ENCODE assay signal across 8 cellular contexts in genomic region chr22:50507991-50508884, GRCh38. TPM values are rescaled to one million over a fixed set of nuclear protein-coding genes. Genes with fewer than 3 reads are reported as not detected.
A peak's percentile ranks its signal among the peaks of the same experiment; 100 is the strongest.
DNase-seq lines count a peak whose midpoint lies in the region; ATAC-seq and TF ChIP-seq lines count a peak whose summit lies in the region.

Gene NCAPH2, plus strand, starts transcription at chr22:50508224. Its CDS starts 114 bp downstream, at chr22:50508338.

- no peaks in the 10 kb centered on the region for H3K9me3 ChIP-seq in adipocyte (ENCODE audit: control insufficient read depth, low read length)
- H3K9me3 ChIP-seq in heart left ventricle, result no peaks in the 10 kb centered on the region
- H3K9me3 ChIP-seq in parathyroid adenoma (ENCODE audit: control insufficient read depth, low read length), result no peaks in the 10 kb centered on the region
- H3K9me3 ChIP-seq in tibial nerve, result no peaks in the 10 kb centered on the region

- peak within 1 kb of the TSS; percentile 82 for H2AFZ ChIP-seq in parathyroid adenoma

- peak; percentile 81 to 98 for TF ChIP-seq EP300 in tibial nerve (IDR thresholded peaks at IDR 0.05)

- DNase-seq in NCI-H1092 treated with DMSO at 0.1 percent for 48 hours (lab: John Stamatoyannopoulos, UW) (peak; percentile 73), SW 1271 (lab: John Stamatoyannopoulos, UW) (peak; percentile 78 to 86), adipocyte (ENCODE audit: low read depth) (peak; percentile 99), heart left ventricle (peak; percentile 95 to 99 (median 97)), tibial nerve (ENCODE audit: low spot score in 2 of 2) (peak; percentile 90 to 92)

- TF ChIP-seq CTCF in heart left ventricle (IDR thresholded peaks at IDR 0.05), result peak in 1 of 12 donors; percentile 23
- TF ChIP-seq CTCF in parathyroid adenoma (IDR thresholded peaks at IDR 0.05), result no peak
- peak in 2 of 5 experiments; percentile 26 to 31 for TF ChIP-seq CTCF in tibial nerve (IDR thresholded peaks at IDR 0.05)

- H3K4me1 ChIP-seq in adipocyte (ENCODE audit: control insufficient read depth, insufficient read depth, low read length), result peaks cover 15% of the 10 kb centered on the region
- peaks cover 8 to 31% (median 23%) of the 10 kb centered on the region in 12 donors for H3K4me1 ChIP-seq in heart left ventricle
- no peaks in the 10 kb centered on the region for H3K4me1 ChIP-seq in parathyroid adenoma
- peaks cover 0 to 35% (median 16%) of the 10 kb centered on the region in 4 donors for H3K4me1 ChIP-seq in tibial nerve

- 0 to 2% (median 1%) methylated on average over 19 to 76 of the region's 76 CpGs for WGBS in heart left ventricle, 4 donors
- 1 to 2% methylated on average over 32 to 38 of the region's 76 CpGs for WGBS in tibial nerve, 2 donors

- intact Hi-C loops in heart left ventricle (cut with DNase I), result loop anchor here in 4 of 10 donors (1.0 to 10.0 kb wide), 7 partner anchors 17 to 263 kb away; partner anchors contain the start of genes HDAC10 (in 2 of the 4), SCO2 (in 2 of the 4), CHKB (in 1 of the 4) and SBF1 (in 1 of the 4)

- H3K9ac ChIP-seq in adipocyte (ENCODE audit: low read length) (peak within 1 kb of the TSS; percentile 96), parathyroid adenoma (peak within 1 kb of the TSS; percentile 67)

- peaks cover 13% of the 10 kb centered on the region for H3K79me2 ChIP-seq in parathyroid adenoma

- H3K4me3 ChIP-seq in adipocyte (ENCODE audit: low read length) (peak within 1 kb of the TSS; percentile 94), heart left ventricle (peak within 1 kb of the TSS; percentile 80 to 100 (median 96)), parathyroid adenoma (ENCODE audit: low read depth, low read length) (peak within 1 kb of the TSS; percentile 92), tibial nerve (peak within 1 kb of the TSS; percentile 90 to 100 (median 96))

- peak; percentile 75 for TF ChIP-seq POLR2A in GM10847 (IDR thresholded peaks at IDR 0.05; ENCODE audit: extremely low read depth, insufficient read length)
- peak in 1 of 2 donors; percentile 71 for TF ChIP-seq POLR2A in heart left ventricle (IDR thresholded peaks at IDR 0.05)
- peak; percentile 66 to 84 for TF ChIP-seq POLR2A in tibial nerve (IDR thresholded peaks at IDR 0.05)

- H3K27ac ChIP-seq in heart left ventricle, result peak within 1 kb of the TSS; percentile 86 to 98 (median 93)
- peak within 1 kb of the TSS; percentile 68 for H3K27ac ChIP-seq in parathyroid adenoma
- H3K27ac ChIP-seq in tibial nerve, result peak within 1 kb of the TSS; percentile 83 to 99 (median 92)

- ATAC-seq in HG02610 (IDR thresholded peaks at IDR 0.05; ENCODE audit: unreplicated experiment) (peak; percentile 63), heart left ventricle (peak; percentile 60 to 86 (median 78))

- H3K36me3 ChIP-seq in adipocyte (ENCODE audit: control insufficient read depth, insufficient read depth, low read length, severe bottlenecking) (peaks cover 16% of the 10 kb centered on the region), heart left ventricle (peaks cover 0 to 43% (median 28%) of the 10 kb centered on the region in 9 donors), parathyroid adenoma (ENCODE audit: control insufficient read depth, insufficient read depth, low read length) (no peaks in the 10 kb centered on the region), tibial nerve (peaks cover 3 to 29% (median 18%) of the 10 kb centered on the region in 3 donors)

- peak within 1 kb of the TSS; percentile 85 for H3K4me2 ChIP-seq in parathyroid adenoma (ENCODE audit: low read length)

- H3K27me3 ChIP-seq in adipocyte (replicated peaks; ENCODE audit: control insufficient read depth, insufficient read depth, low read length), result no peaks in the 10 kb centered on the region
- no peaks in the 10 kb centered on the region for H3K27me3 ChIP-seq in heart left ventricle
- H3K27me3 ChIP-seq in parathyroid adenoma (ENCODE audit: control insufficient read depth, insufficient read depth, low read length), result no peaks in the 10 kb centered on the region
- no peaks in the 10 kb centered on the region for H3K27me3 ChIP-seq in tibial nerve

RNA-seq across cellular contexts. Expression of gene NCAPH2, which starts in this region (rescaled TPM):
- 10 to 100 TPM; 24.7 to 34.5 (median 27.9) TPM for total RNA-seq in heart left ventricle
- 10 to 100 TPM; 33.9 to 43.3 TPM for polyA plus RNA-seq in heart left ventricle
- total RNA-seq in tibial nerve, result 10 to 100 TPM; 43.9 to 57.3 (median 45.0) TPM

Comparison
In these comparisons a context has a peak if more than half of its experiments do, and no peak if none do; other contexts are left out.
1. Peak in every context shown above with its lines: DNase-seq, ATAC-seq, H3K4me3 ChIP-seq and H3K27ac ChIP-seq.